6 cellular contexts compared by ENCODE assay signal in the genomic region with DNA sequence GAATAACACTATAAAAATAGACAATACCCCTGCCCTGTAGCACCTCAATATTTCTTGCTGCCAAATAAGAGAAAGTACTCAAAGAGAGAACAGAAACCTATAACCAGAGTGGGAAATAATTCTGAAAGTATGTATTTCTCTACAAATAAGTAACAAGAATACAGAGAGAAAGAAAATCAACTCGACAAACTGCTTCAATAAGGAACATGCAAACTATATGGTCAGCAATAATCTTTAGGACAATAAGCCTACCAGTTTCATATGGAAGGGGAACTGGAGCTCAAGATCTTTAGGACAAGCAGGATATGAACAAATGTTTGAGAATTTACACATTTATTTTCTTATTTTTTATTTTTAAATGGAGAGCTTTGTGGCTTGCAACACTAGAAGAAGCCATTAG.
"Had no signal": no experiment of that assay in that cellular context is flagged by ENCODE, and none has a peak within 500 bp of the region (broad histone marks: within the 10 kb centered on the region; RNA-seq: fewer than 3 reads in every experiment).

No MANE protein-coding gene starts in this region.

- DNase-seq: H9, HCEC 1CT, IMR-90, KG1 had no signal

- H2AFZ ChIP-seq: GM23338 had no signal

- H3K4me2 ChIP-seq: GM23338 had no signal

- H3K4me3 Mint-ChIP-seq: GM23338, H9 had no signal

- H3K4me3 ChIP-seq: GM23338, K562 had no signal

- H3K9me3 Mint-ChIP-seq: GM23338, H9 had no signal

- H3K27ac Mint-ChIP-seq: GM23338, H9 had no signal

- ATAC-seq: GM23338, K562 had no signal
